In the genomic region with DNA sequence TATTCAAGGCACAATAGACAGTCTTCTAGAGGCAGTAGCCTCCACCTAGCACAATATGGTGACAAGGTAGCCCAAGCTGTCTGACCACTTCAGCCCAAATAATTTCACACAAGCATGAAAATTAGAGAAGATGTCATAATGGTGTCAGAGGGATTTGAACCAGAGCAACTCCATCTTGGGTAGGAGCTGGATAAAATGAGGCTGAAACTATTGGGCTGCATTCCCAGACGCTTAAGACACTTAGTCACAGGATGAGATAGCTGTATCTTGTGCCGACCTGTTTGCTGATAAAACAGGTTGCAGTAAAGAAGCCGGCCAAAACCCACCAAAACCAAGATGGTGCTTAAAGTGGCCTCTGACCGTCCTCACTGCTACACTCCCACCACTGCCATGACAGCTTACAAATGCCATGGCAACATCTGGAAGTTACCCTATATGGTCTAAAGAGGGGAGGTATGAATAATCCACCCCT, we compare ENCODE assay signal across 14 cellular contexts.
"Had no signal": no experiment of that assay in that cellular context is flagged by ENCODE, and none has a peak within 500 bp of the region (broad histone marks: within the 10 kb centered on the region; RNA-seq: fewer than 3 reads in every experiment).

No MANE protein-coding gene starts in this region.

- H3K27me3 ChIP-seq: ascending aorta had no signal

- H3K4me1 Mint-ChIP-seq: nephron progenitor cell had no signal

- DNase-seq: activated CD4-positive, alpha-beta T cell treated with anti-CD3 and anti-CD28 coated beads for 4 hours; activated CD8-positive, alpha-beta memory T cell treated with anti-CD3 and anti-CD28 coated beads, Interleukin-2, amount 50 U/mL, for 4 hours; activated CD8-positive, alpha-beta T cell treated with anti-CD3 and anti-CD28 coated beads for 36 hours; activated naive CD8-positive, alpha-beta T cell treated with anti-CD3 and anti-CD28 coated beads, Interleukin-2, amount 10 ng/mL, durations not matched to agents 7 days and 5 days; hippocampal formation; left colon; nephron progenitor cell; stimulated activated CD4-positive, alpha-beta T cell treated with anti-CD3 and anti-CD28 coated beads, Interleukin-2, amount 100 ng/mL, for 48 hours; T-helper 9 cell had no signal

- H3K4me3 Mint-ChIP-seq: activated CD8-positive, alpha-beta T cell treated with anti-CD3 and anti-CD28 coated beads for 36 hours; activated naive CD8-positive, alpha-beta T cell treated with anti-CD3 and anti-CD28 coated beads, Interleukin-2, amount 10 ng/mL, durations not matched to agents 7 days and 5 days; memory B cell; nephron progenitor cell; stimulated activated naive CD8-positive, alpha-beta T cell treated with anti-CD3 and anti-CD28 coated beads, Interleukin-15, Interleukin-2, amounts not matched to agents 100 ng/mL and 50 ng/mL, for 24 hours had no signal

- H3K27ac ChIP-seq: ascending aorta had no signal

- ATAC-seq: activated CD8-positive, alpha-beta T cell treated with anti-CD3 and anti-CD28 coated beads for 36 hours; left colon had no signal

- H3K36me3 ChIP-seq: ascending aorta had no signal

- FAIRE-seq: colon, endothelial cell of umbilical vein had no signal

- H3K36me3 Mint-ChIP-seq: activated naive CD8-positive, alpha-beta T cell treated with anti-CD3 and anti-CD28 coated beads, Interleukin-2, amount 10 ng/mL, durations not matched to agents 7 days and 5 days; memory B cell had no signal

- H3K4me3 ChIP-seq: ascending aorta had no signal

- H3K4me1 ChIP-seq: ascending aorta had no signal

- H3K27ac Mint-ChIP-seq: activated CD8-positive, alpha-beta T cell treated with anti-CD3 and anti-CD28 coated beads for 36 hours; activated naive CD8-positive, alpha-beta T cell treated with anti-CD3 and anti-CD28 coated beads, Interleukin-2, amount 10 ng/mL, durations not matched to agents 7 days and 5 days; memory B cell; nephron progenitor cell; stimulated activated naive CD8-positive, alpha-beta T cell treated with anti-CD3 and anti-CD28 coated beads, Interleukin-15, Interleukin-2, amounts not matched to agents 100 ng/mL and 50 ng/mL, for 24 hours had no signal
